ENCODE assay signal across 16 cellular contexts in the genomic region with DNA sequence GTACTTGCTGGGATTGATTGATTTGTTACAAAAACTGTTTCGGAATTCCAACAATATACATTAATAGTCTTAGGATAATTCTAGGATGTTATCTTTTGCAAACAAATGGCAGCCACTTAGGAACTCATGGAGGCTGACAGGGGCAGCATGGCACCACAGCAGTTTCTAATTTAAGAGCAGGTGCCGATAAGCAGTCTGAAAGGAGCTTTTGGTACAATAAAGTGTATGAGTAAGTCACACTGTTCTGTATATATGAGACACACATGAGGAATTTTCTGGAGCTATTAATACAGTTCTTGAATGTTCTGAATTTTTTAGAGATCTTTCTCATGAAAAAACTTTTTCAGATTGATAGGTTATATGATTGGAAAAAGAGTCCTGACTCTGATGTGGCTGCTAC. TPM values are rescaled to one million over a fixed set of nuclear protein-coding genes. Genes with fewer than 3 reads are reported as not detected.
DNase-seq lines count a peak whose midpoint lies in the region; ATAC-seq and TF ChIP-seq lines count a peak whose summit lies in the region.
"Had no signal": no experiment of that assay in that cellular context is flagged by ENCODE, and none has a peak within 500 bp of the region (broad histone marks: within the 10 kb centered on the region; RNA-seq: fewer than 3 reads in every experiment).

No MANE protein-coding gene starts in this region.

- peaks cover 59% of the 10 kb centered on the region for H3K36me3 ChIP-seq in right atrium auricular region

- no peak overlapping the region for H3K4me3 Mint-ChIP-seq in chondrocyte (ENCODE audit: unreplicated experiment)
- H3K4me3 Mint-ChIP-seq: dendritic cell treated with granulocyte-macrophage colony-stimulating factor and Interleukin-4, amounts not matched to agents 40 ng/mL and 50 ng/mL, for 4 days; neural crest cell; stimulated activated naive CD8-positive, alpha-beta T cell treated with anti-CD3 and anti-CD28 coated beads, Interleukin-15, Interleukin-2, amounts not matched to agents 100 ng/mL and 50 ng/mL, for 24 hours had no signal

- peaks cover 0 to under 1% of the 10 kb centered on the region in 2 donors for H3K9me3 ChIP-seq in right atrium auricular region

- H3K27ac ChIP-seq in right atrium auricular region: peak overlapping the region; percentile 3 to 77
- H3K27ac ChIP-seq: KMS-11 had no signal

- no peak overlapping the region for H3K4me3 ChIP-seq in AG04449 (ENCODE audit: low read depth, low read length)
- no peak overlapping the region for H3K4me3 ChIP-seq in right atrium auricular region

- H3K4me1 ChIP-seq in right atrium auricular region: peaks cover 0 to 11% of the 10 kb centered on the region in 2 donors

- peaks cover 36% of the 10 kb centered on the region for H3K4me1 Mint-ChIP-seq in chondrocyte (ENCODE audit: low read depth)
- H3K4me1 Mint-ChIP-seq: neural crest cell had no signal

- peak overlapping the region; percentile 90 for H3K27ac Mint-ChIP-seq in chondrocyte (ENCODE audit: unreplicated experiment)
- H3K27ac Mint-ChIP-seq: dendritic cell treated with granulocyte-macrophage colony-stimulating factor and Interleukin-4, amounts not matched to agents 40 ng/mL and 50 ng/mL, for 4 days; stimulated activated naive CD8-positive, alpha-beta T cell treated with anti-CD3 and anti-CD28 coated beads, Interleukin-15, Interleukin-2, amounts not matched to agents 100 ng/mL and 50 ng/mL, for 24 hours had no signal

- no peaks in the 10 kb centered on the region for H3K27me3 ChIP-seq in right atrium auricular region

- H3K27me3 Mint-ChIP-seq in chondrocyte (ENCODE audit: low read depth): no peaks in the 10 kb centered on the region
- H3K27me3 Mint-ChIP-seq: dendritic cell treated with granulocyte-macrophage colony-stimulating factor and Interleukin-4, amounts not matched to agents 40 ng/mL and 50 ng/mL, for 4 days; stimulated activated naive CD8-positive, alpha-beta T cell treated with anti-CD3 and anti-CD28 coated beads, Interleukin-15, Interleukin-2, amounts not matched to agents 100 ng/mL and 50 ng/mL, for 24 hours had no signal

- CTCF ChIA-PET in AG04449 (lab: Yijun Ruan, JAX): interaction anchor here (0.9 to 2.4 kb wide), 2 partner anchors 41 to 53 kb away, joined by 3 to 7 read pairs; partner anchors contain the start of genes EIF5B and TXNDC9

- peaks cover 2% of the 10 kb centered on the region for H3K9me3 Mint-ChIP-seq in chondrocyte (ENCODE audit: low read depth)
- H3K9me3 Mint-ChIP-seq: dendritic cell treated with granulocyte-macrophage colony-stimulating factor and Interleukin-4, amounts not matched to agents 40 ng/mL and 50 ng/mL, for 4 days; neural crest cell; stimulated activated naive CD8-positive, alpha-beta T cell treated with anti-CD3 and anti-CD28 coated beads, Interleukin-15, Interleukin-2, amounts not matched to agents 100 ng/mL and 50 ng/mL, for 24 hours had no signal

- POLR2A ChIA-PET in AG04449 (lab: Yijun Ruan, JAX): interaction anchor here (1.1 kb wide), 1 partner anchor 10 kb away, joined by 5 read pairs; no protein-coding TSS in a partner anchor

- no peak for ATAC-seq in GM21381 (IDR thresholded peaks at IDR 0.05; ENCODE audit: unreplicated experiment)
- ATAC-seq: activated CD4-positive, CD25-positive, alpha-beta regulatory T cell treated with anti-CD3 and anti-CD28 coated beads, Interleukin-2, amount 50 U/mL, for 24 hours had no signal

- peak; percentile 36 for DNase-seq in AG04449 (ENCODE audit: low read depth, low spot score)
- DNase-seq in HCEC 1CT: peak; percentile 78
- no peak for DNase-seq in chondrocyte (ENCODE audit: low spot score)
- DNase-seq in right atrium auricular region (ENCODE audit: low spot score): no peak
- no peak for DNase-seq in occipital lobe (lab: John Stamatoyannopoulos, UW)
- DNase-seq in UCSD-AML1 (lab: John Stamatoyannopoulos, UW; ENCODE audit: unreplicated experiment): no peak
- no peak for DNase-seq in middle frontal gyrus (ENCODE audit: extremely low spot score, low spot score)
- DNase-seq: NCI-H1105, NCI-H524 treated with DMSO at 0.1 percent for 48 hours, SHP77 treated with DMSO at 0.1 percent for 48 hours had no signal

- TF ChIP-seq CTCF in AG04449 (IDR thresholded peaks at IDR 0.05; ENCODE audit: insufficient read depth, low read length, missing control alignments): no peak
- no peak for TF ChIP-seq CTCF in chondrocyte (IDR thresholded peaks at IDR 0.05)
- TF ChIP-seq CTCF in right atrium auricular region (IDR thresholded peaks at IDR 0.05): no peak

- peaks cover 25% of the 10 kb centered on the region for H3K36me3 Mint-ChIP-seq in chondrocyte (ENCODE audit: low read depth)

RNA-seq across cellular contexts. Expression of gene EIF5B, which starts 52.2 kb away (rescaled TPM):
- total RNA-seq in chondrocyte (34.5 to 46.3 TPM (median 35.2 TPM) in 3 replicates), right atrium auricular region (10 to 100 TPM; 50.7 to 81.0 TPM), occipital lobe (16.2 TPM)

RNA-seq across cellular contexts. Expression of gene TXNDC9, which starts 53.2 kb away (rescaled TPM):
- 28.4 to 33.0 TPM (median 32.0 TPM) in 3 replicates for total RNA-seq in chondrocyte
- total RNA-seq in right atrium auricular region: 10 to 100 TPM; 21.4 to 28.9 TPM
- 55.1 TPM for total RNA-seq in occipital lobe

Comparison
In these comparisons a context has a peak if more than half of its experiments do, and no peak if none do; other contexts are left out.
1. DNase-seq: peak in AG04449 (single experiment) and HCEC 1CT (single experiment); none in chondrocyte (single experiment), right atrium auricular region (single experiment), occipital lobe (single experiment), UCSD-AML1 (single experiment) and middle frontal gyrus (single experiment).